ENCODE assay signal across 8 cellular contexts in the genomic region with DNA sequence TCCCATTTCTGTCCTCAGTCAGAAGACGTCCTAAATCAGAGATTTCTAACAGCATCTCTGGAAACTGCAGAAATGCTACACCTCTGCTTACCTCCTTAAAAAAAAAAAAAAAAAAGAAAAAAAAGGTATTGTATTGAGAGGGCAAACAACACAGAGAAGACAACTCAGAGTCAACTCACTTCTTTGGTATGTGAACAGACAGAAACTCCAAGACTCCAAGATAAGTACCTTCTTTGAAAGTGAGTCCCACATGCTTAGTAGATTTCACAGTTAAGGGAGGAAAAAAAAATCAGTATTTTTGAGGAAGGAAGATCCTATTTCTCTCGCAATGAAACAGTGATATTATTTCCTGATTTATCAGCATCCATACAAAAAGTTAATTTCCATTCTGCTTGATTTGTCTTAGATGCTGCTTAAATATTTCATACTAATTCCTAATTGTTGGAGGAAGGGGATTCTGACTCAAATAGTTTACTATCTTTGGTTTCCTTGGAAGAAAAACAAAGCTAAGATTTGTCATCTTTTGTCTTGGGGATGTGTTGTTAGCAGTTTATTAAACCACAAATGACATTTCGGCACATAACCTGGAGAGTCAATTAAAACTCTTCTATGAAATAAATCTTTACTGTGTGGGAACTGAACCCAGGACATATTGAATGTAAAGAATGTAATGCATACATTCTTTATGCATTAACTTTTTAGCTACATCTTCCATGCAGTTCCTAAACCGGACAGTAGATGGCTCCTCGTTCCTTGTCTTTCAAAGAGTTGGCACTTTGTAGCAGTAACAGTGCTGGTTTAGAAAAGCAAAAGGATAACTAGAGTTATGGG. TPM values are rescaled to one million over a fixed set of nuclear protein-coding genes. Genes with fewer than 3 reads are reported as not detected.
DNase-seq lines count a peak whose midpoint lies in the region; ATAC-seq and TF ChIP-seq lines count a peak whose summit lies in the region.

No MANE protein-coding gene starts in this region.

- intact Hi-C loops in adrenal gland (cut with DNase I): loop anchor here in 1 of 2 donors (10.0 kb wide), 1 partner anchor 378 kb away; no protein-coding TSS in a partner anchor

- H2AFZ ChIP-seq in MM.1S (ENCODE audit: low read length): no peak overlapping the region
- no peak overlapping the region for H2AFZ ChIP-seq in smooth muscle cell (ENCODE audit: low read depth)

- no peaks in the 10 kb centered on the region for H3K27me3 ChIP-seq in MM.1S (replicated peaks; ENCODE audit: insufficient read depth, low read length)
- no peaks in the 10 kb centered on the region for H3K27me3 ChIP-seq in adrenal gland
- H3K27me3 ChIP-seq in smooth muscle cell (ENCODE audit: low read depth): no peaks in the 10 kb centered on the region

- H3F3A ChIP-seq in MM.1S (ENCODE audit: insufficient read depth, low read length) (peaks cover 18% of the 10 kb centered on the region), smooth muscle cell (ENCODE audit: low read depth) (no peaks in the 10 kb centered on the region)

- no peak for ATAC-seq in HG03565 (IDR thresholded peaks at IDR 0.05; ENCODE audit: unreplicated experiment)
- ATAC-seq in HG02763 (IDR thresholded peaks at IDR 0.05; ENCODE audit: unreplicated experiment): no peak

- H3K79me2 ChIP-seq in MM.1S (ENCODE audit: low read length): peaks cover 96% of the 10 kb centered on the region
- H3K79me2 ChIP-seq in smooth muscle cell (ENCODE audit: low read depth): peaks cover 9% of the 10 kb centered on the region

- no peak overlapping the region for H3K27ac ChIP-seq in MM.1S (ENCODE audit: low read length)
- no peak overlapping the region for H3K27ac ChIP-seq in adrenal gland
- H3K27ac ChIP-seq in smooth muscle cell (ENCODE audit: low read depth): peak overlapping the region; percentile 78

- peaks cover 15% of the 10 kb centered on the region for H4K20me1 ChIP-seq in MM.1S (ENCODE audit: insufficient read depth, low read length)
- H4K20me1 ChIP-seq in smooth muscle cell (ENCODE audit: low read depth): no peaks in the 10 kb centered on the region

- H3K9ac ChIP-seq in MM.1S (ENCODE audit: low read length) (no peak overlapping the region), smooth muscle cell (ENCODE audit: low read depth) (peak overlapping the region; percentile 37)

- TF ChIP-seq POLR2A in adrenal gland (IDR thresholded peaks at IDR 0.05): no peak

- H3K9me2 ChIP-seq in MM.1S (replicated peaks; ENCODE audit: insufficient read depth, low read length): no peaks in the 10 kb centered on the region

- 22 to 30% (median 26%) methylated on average over 5 of the region's 5 CpGs for WGBS in adrenal gland, 4 donors
- 16% methylated on average over 5 of the region's 5 CpGs for WGBS in smooth muscle cell (ENCODE audit: low lambda C conversion rate)

- no peak overlapping the region for H3K4me2 ChIP-seq in MM.1S (ENCODE audit: low read depth, low read length)
- peak overlapping the region; percentile 66 for H3K4me2 ChIP-seq in smooth muscle cell

- TF ChIP-seq CTCF in MM.1S (IDR thresholded peaks at IDR 0.05; ENCODE audit: low read length) (peak; percentile 95), adrenal gland (IDR thresholded peaks at IDR 0.05) (peak; percentile 81 to 96 (median 93)), smooth muscle cell (IDR thresholded peaks at IDR 0.05; ENCODE audit: borderline replicate concordance, insufficient read depth, poor library complexity, severe bottlenecking) (peak; percentile 96)

- H3K4me3 ChIP-seq in MM.1S (ENCODE audit: low read length) (no peak overlapping the region), adrenal gland (no peak overlapping the region), smooth muscle cell (no peak overlapping the region)

- H3K4me1 ChIP-seq in MM.1S (ENCODE audit: low read length): 0 out of 2 replicates have a peak, but pooled peaks cover 11% of the 10 kb centered on the region
- H3K4me1 ChIP-seq in adrenal gland (replicated peaks in 1 of 2): peaks cover 0 to 23% of the 10 kb centered on the region in 2 donors
- peaks cover 18% of the 10 kb centered on the region for H3K4me1 ChIP-seq in smooth muscle cell (ENCODE audit: low read depth)

- DNase-seq in EL (peak; percentile 56), MM.1S (peak; percentile 85), SK-N-DZ (ENCODE audit: low spot score) (peak; percentile 56), adrenal gland (peak; percentile 44 to 78 (median 69)), hepatic stellate cell (ENCODE audit: low spot score) (peak; percentile 34), smooth muscle cell (lab: John Stamatoyannopoulos, UW; ENCODE audit: unreplicated experiment) (no peak)

- H3K36me3 ChIP-seq in MM.1S (replicated peaks; ENCODE audit: insufficient read depth, low read length): no peaks in the 10 kb centered on the region
- no peaks in the 10 kb centered on the region for H3K36me3 ChIP-seq in adrenal gland (replicated peaks in 1 of 2)
- no peaks in the 10 kb centered on the region for H3K36me3 ChIP-seq in smooth muscle cell (ENCODE audit: low read depth)

- no peaks in the 10 kb centered on the region for H3K9me3 ChIP-seq in MM.1S (replicated peaks; ENCODE audit: insufficient read depth, low read length)
- H3K9me3 ChIP-seq in adrenal gland (replicated peaks in 1 of 3): no peaks in the 10 kb centered on the region
- no peaks in the 10 kb centered on the region for H3K9me3 ChIP-seq in smooth muscle cell (replicated peaks; ENCODE audit: low read depth)

RNA-seq across cellular contexts. Expression of gene RASGEF1B, which starts 4.7 kb away (rescaled TPM):
- polyA plus RNA-seq in SK-N-DZ (2014; cell fraction: cytosol; rRNA removed): not detected in 2 replicates
- polyA plus RNA-seq in SK-N-DZ (2014; cell fraction: nucleus; rRNA removed): not detected in 2 replicates
- total RNA-seq in adrenal gland (10 to 100 TPM in 4 of 8 donors, 1 to 10 TPM in 4; 6.3 to 27.2 (median 9.8) TPM), smooth muscle cell (7.5 and 13.7 TPM in 2 replicates)
- polyA plus RNA-seq in adrenal gland (10 to 100 TPM in 1 of 3 donors, 1 to 10 TPM in 2; 5.6 to 13.9 (median 7.1) TPM), smooth muscle cell (1.5 and 3.0 TPM in 2 replicates)
